In the genomic region with DNA sequence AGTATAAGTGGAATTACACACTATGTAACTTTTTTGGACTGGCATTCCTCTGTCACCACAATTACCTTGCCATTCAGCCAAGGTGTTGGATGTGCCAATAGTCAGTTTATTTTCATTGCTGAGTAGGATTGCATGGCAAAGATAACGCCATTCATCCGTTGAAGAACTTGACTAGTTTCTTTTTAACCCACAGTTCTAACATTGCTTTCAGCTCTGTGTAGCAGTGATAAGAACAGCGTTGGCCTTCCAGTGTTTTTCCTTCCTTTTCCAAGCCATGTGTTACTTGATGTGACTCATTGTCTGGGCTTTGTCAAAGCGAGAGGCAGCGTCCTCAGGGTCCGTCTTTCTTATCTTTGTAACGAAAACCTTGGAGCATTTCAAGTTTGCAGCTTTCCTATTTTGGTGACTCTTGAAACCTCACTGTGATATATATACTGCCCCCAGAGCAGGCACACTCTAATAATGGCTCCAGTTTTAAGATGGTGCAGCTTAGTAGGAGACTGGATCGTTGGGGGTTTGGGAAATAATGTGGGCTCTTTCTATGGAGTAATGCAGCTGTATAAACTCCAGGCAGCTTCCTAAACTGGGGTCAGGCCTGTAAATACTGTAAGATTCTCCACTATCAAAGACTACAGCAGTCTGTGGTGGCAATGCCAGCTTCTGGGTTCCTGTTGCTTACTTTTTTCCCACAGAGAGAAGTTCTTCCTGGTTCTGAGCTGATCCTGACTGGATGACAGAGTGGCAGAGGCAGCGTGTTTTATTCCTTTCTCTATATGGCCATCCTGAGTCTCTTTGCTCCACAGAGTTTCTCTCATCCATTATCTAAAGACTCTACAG, we compare ENCODE assay signal across 16 cellular contexts. TPM values are rescaled to one million over a fixed set of nuclear protein-coding genes. Genes with fewer than 3 reads are reported as not detected.
DNase-seq lines count a peak whose midpoint lies in the region; ATAC-seq, FAIRE-seq and TF ChIP-seq lines count a peak whose summit lies in the region.
"Had no signal": no experiment of that assay in that cellular context is flagged by ENCODE, and none has a peak within 500 bp of the region (broad histone marks: within the 10 kb centered on the region; RNA-seq: fewer than 3 reads in every experiment).

No MANE protein-coding gene starts in this region.

- no peaks in the 10 kb centered on the region for H3K9me1 ChIP-seq in endothelial cell of umbilical vein (replicated peaks; ENCODE audit: control insufficient read depth, extremely low read depth, insufficient read depth, low read length)

- H3K4me3 Mint-ChIP-seq in activated T-cell treated with anti-CD3 and anti-CD28 coated beads, Interleukin-2, amount 50 U/mL, for 24 hours = no peak overlapping the region
- H3K4me3 Mint-ChIP-seq: activated CD8-positive, alpha-beta memory T cell treated with anti-CD3 and anti-CD28 coated beads, Interleukin-2, amount 10 ng/mL, durations not matched to agents 7 days and 5 days; WTC11 had no signal

- no peak overlapping the region for H3K27ac Mint-ChIP-seq in activated T-cell treated with anti-CD3 and anti-CD28 coated beads, Interleukin-2, amount 50 U/mL, for 24 hours
- H3K27ac Mint-ChIP-seq: activated CD8-positive, alpha-beta memory T cell treated with anti-CD3 and anti-CD28 coated beads, Interleukin-2, amount 10 ng/mL, durations not matched to agents 7 days and 5 days had no signal

- peak overlapping the region; percentile 74 for H2AFZ ChIP-seq in endothelial cell of umbilical vein (ENCODE audit: low read depth, low read length)

- H3K27ac ChIP-seq in endothelial cell of umbilical vein (ENCODE audit: insufficient read depth, low read depth, low read length) = peak overlapping the region; percentile 53

- no peaks in the 10 kb centered on the region for H4K20me1 ChIP-seq in endothelial cell of umbilical vein (replicated peaks; ENCODE audit: control insufficient read depth, extremely low read depth, insufficient read depth, low read length)

- DNase-seq in BE2C = peak; percentile 32
- peak; percentile 95 for DNase-seq in RPMI7951 (ENCODE audit: low read depth)
- DNase-seq in endothelial cell of umbilical vein (ENCODE audit: low read depth, low spot score) = peak; percentile 89
- DNase-seq in left lobe of liver (ENCODE audit: low spot score) = no peak
- DNase-seq in AG08395 (ENCODE audit: low spot score) = no peak
- DNase-seq in activated T-cell treated with anti-CD3 and anti-CD28 coated beads, Interleukin-2, amount 50 U/mL, for 24 hours = no peak
- no peak for DNase-seq in GM20000 (ENCODE audit: low spot score)
- DNase-seq: activated CD8-positive, alpha-beta memory T cell treated with anti-CD3 and anti-CD28 coated beads, Interleukin-2, amount 10 ng/mL, durations not matched to agents 7 days and 5 days; activated naive CD4-positive, alpha-beta T cell treated with Interleukin-2 at 50 U/mL for 16 hours; cerebellar nuclear complex; midbrain; NCI-H2171; nucleus accumbens; small intestine had no signal

- H3K4me3 ChIP-seq in BE2C (ENCODE audit: low read depth, low read length) = no peak overlapping the region
- H3K4me3 ChIP-seq in endothelial cell of umbilical vein (replicated peaks in 1 of 3; ENCODE audit: insufficient read depth in 1 of 3, low read depth in 1 of 3, low read length in 3 of 3) = peak overlapping the region in 1 of 3 experiments; percentile 1

- no peak overlapping the region for H3K9ac ChIP-seq in endothelial cell of umbilical vein (replicated peaks; ENCODE audit: extremely low read depth, insufficient read depth, low read length)

- H3K4me1 Mint-ChIP-seq in activated T-cell treated with anti-CD3 and anti-CD28 coated beads, Interleukin-2, amount 50 U/mL, for 24 hours (ENCODE audit: low read depth) = peaks cover 6% of the 10 kb centered on the region
- H3K4me1 Mint-ChIP-seq: activated CD8-positive, alpha-beta memory T cell treated with anti-CD3 and anti-CD28 coated beads, Interleukin-2, amount 10 ng/mL, durations not matched to agents 7 days and 5 days had no signal

- no TSS peak for BruUV-seq in endothelial cell of umbilical vein (replicated peaks; lab: Mats Ljungman, UMichigan)

- H3K36me3 Mint-ChIP-seq in activated T-cell treated with anti-CD3 and anti-CD28 coated beads, Interleukin-2, amount 50 U/mL, for 24 hours (ENCODE audit: low read depth) = no peaks in the 10 kb centered on the region
- H3K36me3 Mint-ChIP-seq: activated CD8-positive, alpha-beta memory T cell treated with anti-CD3 and anti-CD28 coated beads, Interleukin-2, amount 10 ng/mL, durations not matched to agents 7 days and 5 days; WTC11 had no signal

- intact Hi-C loops in endothelial cell of umbilical vein (cut with micrococcal nuclease) = no loop called here

- CTCF ChIA-PET in endothelial cell of umbilical vein (lab: Charles Lee) = interaction anchor here (1.3 to 1.7 kb wide), 3 partner anchors 18 to 53 kb away, joined by 5 to 9 read pairs (median 6); no protein-coding TSS in a partner anchor

- H3K9me3 ChIP-seq in BE2C (no peaks in the 10 kb centered on the region), endothelial cell of umbilical vein (replicated peaks; ENCODE audit: control insufficient read depth, insufficient read depth, low read length) (no peaks in the 10 kb centered on the region)

- no peaks in the 10 kb centered on the region for H3K27me3 Mint-ChIP-seq in activated T-cell treated with anti-CD3 and anti-CD28 coated beads, Interleukin-2, amount 50 U/mL, for 24 hours

- H3K36me3 ChIP-seq in BE2C (no peaks in the 10 kb centered on the region), endothelial cell of umbilical vein (ENCODE audit: control insufficient read depth in 2 of 2, extremely low read depth in 1 of 2, insufficient read depth in 2 of 2, low read length in 2 of 2) (no peaks in the 10 kb centered on the region)

- ATAC-seq in left lobe of liver (peak; percentile 44), HG03342 (IDR thresholded peaks at IDR 0.05; ENCODE audit: unreplicated experiment) (no peak)
- ATAC-seq: activated CD8-positive, alpha-beta memory T cell treated with anti-CD3 and anti-CD28 coated beads, Interleukin-2, amount 10 ng/mL, durations not matched to agents 7 days and 5 days had no signal

- TF ChIP-seq CTCF in BE2C (IDR thresholded peaks at IDR 0.05; ENCODE audit: low read depth, low read length) = no peak
- no peak for TF ChIP-seq CTCF in endothelial cell of umbilical vein (IDR thresholded peaks at IDR 0.05; ENCODE audit: extremely low read depth in 1 of 2, insufficient read depth in 1 of 2, low read depth in 1 of 2, low read length in 2 of 2)
- TF ChIP-seq CTCF in GM20000 (IDR thresholded peaks at IDR 0.05; ENCODE audit: extremely low read depth, missing control alignments) = no peak

- dilution Hi-C loops in endothelial cell of umbilical vein (cut with MboI; ENCODE audit: extremely low pct_ligation_motif_present, low sequenced_read_pairs) = no loop called here

- no peak for TF ChIP-seq POLR2A in endothelial cell of umbilical vein (IDR thresholded peaks at IDR 0.05; ENCODE audit: low read depth, low read length)

- H3K4me2 ChIP-seq in endothelial cell of umbilical vein (ENCODE audit: insufficient read depth, low read length) = peak overlapping the region; percentile 6

- peaks cover 14% of the 10 kb centered on the region; the same call in 1 of the 2 replicates for H3K4me1 ChIP-seq in BE2C
- H3K4me1 ChIP-seq in endothelial cell of umbilical vein (ENCODE audit: control insufficient read depth, extremely low read depth, insufficient read depth, low read length) = peaks cover 13% of the 10 kb centered on the region

- H3K79me2 ChIP-seq in endothelial cell of umbilical vein (ENCODE audit: control insufficient read depth, insufficient read depth, low read length) = no peaks in the 10 kb centered on the region

- POLR2A ChIA-PET in endothelial cell of umbilical vein (lab: Charles Lee) = no interaction called here

- FAIRE-seq in endothelial cell of umbilical vein (lab: Jason Lieb, UNC) = peak; percentile 80
- FAIRE-seq: small intestine had no signal

- H3K27me3 ChIP-seq in BE2C (no peaks in the 10 kb centered on the region), endothelial cell of umbilical vein (ENCODE audit: control insufficient read depth in 2 of 2, insufficient read depth in 2 of 2, low read length in 2 of 2) (no peaks in the 10 kb centered on the region)

- H3K9me3 Mint-ChIP-seq in activated T-cell treated with anti-CD3 and anti-CD28 coated beads, Interleukin-2, amount 50 U/mL, for 24 hours = no peaks in the 10 kb centered on the region

TF ChIP-seq in endothelial cell of umbilical vein, 7 proteins besides CTCF, POLR2A, EP300 and RAD21:
- TF ChIP-seq, protein P1, sequence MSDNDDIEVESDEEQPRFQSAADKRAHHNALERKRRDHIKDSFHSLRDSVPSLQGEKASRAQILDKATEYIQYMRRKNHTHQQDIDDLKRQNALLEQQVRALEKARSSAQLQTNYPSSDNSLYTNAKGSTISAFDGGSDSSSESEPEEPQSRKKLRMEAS (IDR thresholded peaks at IDR 0.05; ENCODE audit: insufficient read depth, insufficient read length) = no peak
- peak; percentile 17 for TF ChIP-seq POLR2AphosphoS5 (IDR thresholded peaks at IDR 0.05; ENCODE audit: insufficient read depth, low read depth, low read length)
- peak; percentile 75 for TF ChIP-seq FOS (IDR thresholded peaks at IDR 0.05; ENCODE audit: borderline replicate concordance, insufficient read depth, low read length)
- TF ChIP-seq JUN (IDR thresholded peaks at IDR 0.05; ENCODE audit: borderline replicate concordance, insufficient read depth, insufficient read length, low read depth) = peak; percentile 36
- TF ChIP-seq GATA2 (IDR thresholded peaks at IDR 0.05; ENCODE audit: insufficient read depth, insufficient read length, low read depth, low read length) = peak; percentile 61
- no peak for TF ChIP-seq EZH2 (IDR thresholded peaks at IDR 0.05; ENCODE audit: borderline replicate concordance, low read depth, low read length, severe bottlenecking)

RNA-seq across cellular contexts. Expression of a gene that starts 41.7 kb away (rescaled TPM):
- polyA plus RNA-seq in BE2C (2012; ENCODE audit: insufficient read depth, insufficient read length, low read depth) = 16.7 TPM
- total RNA-seq in RPMI7951 (2014; rRNA removed; shearing (Covaris generic)) = 18.0 and 21.1 TPM in 2 replicates
- total RNA-seq in endothelial cell of umbilical vein = 5.8 and 8.2 TPM in 2 replicates
- polyA plus RNA-seq in endothelial cell of umbilical vein = 4.0 and 4.9 TPM in 2 replicates
- 4.1 and 6.8 TPM in 2 replicates for polyA plus RNA-seq in endothelial cell of umbilical vein (2011; cell fraction: cytosol; rRNA removed)
- polyA plus RNA-seq in endothelial cell of umbilical vein (2011; cell fraction: nucleus; rRNA removed) = 11.0 and 15.6 TPM in 2 replicates
- 5.0 and 7.2 TPM in 2 replicates for polyA plus RNA-seq in endothelial cell of umbilical vein (2012)
- polyA minus RNA-seq in endothelial cell of umbilical vein = 17.1 and 21.8 TPM in 2 replicates
- not detected for polyA minus RNA-seq in endothelial cell of umbilical vein (2011; cell fraction: cytosol; rRNA and poly(A)+ RNA removed)
- polyA minus RNA-seq in endothelial cell of umbilical vein (2011; cell fraction: nucleus; rRNA and poly(A)+ RNA removed) = 12.1 and 14.2 TPM in 2 replicates
- 1.3 TPM for total RNA-seq in left lobe of liver

Comparison
In these comparisons a context has a peak if more than half of its experiments do, and no peak if none do; other contexts are left out.
1. DNase-seq: peak in BE2C (single experiment), RPMI7951 (single experiment) and endothelial cell of umbilical vein (single experiment); none in left lobe of liver (single experiment), AG08395 (single experiment), activated T-cell treated with anti-CD3 and anti-CD28 coated beads, Interleukin-2, amount 50 U/mL, for 24 hours (single experiment) and GM20000 (single experiment).